8 cellular contexts compared by ENCODE assay signal in the genomic region with DNA sequence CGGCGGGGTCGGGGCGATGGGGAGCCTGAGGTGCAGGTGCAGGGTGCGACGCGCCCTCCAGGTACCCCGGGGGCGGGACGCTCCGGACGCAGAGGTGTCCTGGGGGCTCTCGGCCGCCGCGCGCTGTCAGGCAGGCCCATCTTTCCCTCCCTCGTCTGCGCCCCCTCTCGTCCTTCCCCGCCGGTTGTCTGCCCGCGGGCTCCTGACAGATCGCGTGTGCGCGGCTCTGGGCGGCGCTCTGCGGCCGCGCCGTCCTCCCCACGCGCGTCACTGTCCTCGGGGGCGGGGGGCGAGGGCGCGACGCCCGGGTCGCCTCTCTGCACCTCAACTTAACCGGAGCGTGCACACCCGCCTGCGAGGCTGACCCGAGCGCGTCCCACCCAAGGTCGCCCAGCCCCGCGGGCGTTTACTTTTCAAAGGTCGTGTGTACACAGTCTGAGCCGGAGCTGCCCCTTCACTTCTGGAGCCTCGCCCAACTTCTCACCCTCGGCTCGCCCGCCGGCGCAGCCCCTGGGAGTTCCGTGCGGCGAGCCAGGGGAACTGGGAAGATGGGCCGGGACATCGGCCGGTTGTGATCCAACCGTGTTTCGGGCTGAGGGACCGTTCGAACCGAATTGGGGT.
DNase-seq lines count a peak whose midpoint lies in the region; ATAC-seq and TF ChIP-seq lines count a peak whose summit lies in the region.

No MANE protein-coding gene starts in this region.

- peak overlapping the region; percentile 95 for H3K4me2 ChIP-seq in BLaER1

- H3K4me3 ChIP-seq in BLaER1 (peak overlapping the region; percentile 96), stomach smooth muscle (ENCODE audit: low read length in 2 of 2) (peak overlapping the region; percentile 91 to 96)

- ATAC-seq in GM18868 (IDR thresholded peaks at IDR 0.05; ENCODE audit: unreplicated experiment) = peak; percentile 31
- peak; percentile 31 for ATAC-seq in HG03139 (IDR thresholded peaks at IDR 0.05; ENCODE audit: unreplicated experiment)

- peaks cover 50% of the 10 kb centered on the region for H4K20me1 ChIP-seq in BLaER1

- TF ChIP-seq CTCF in nephron (IDR thresholded peaks at IDR 0.05; ENCODE audit: unreplicated experiment in 3 of 3) = peak; percentile 14 to 40 (median 27)

- H3K9ac ChIP-seq in BLaER1 (peak overlapping the region; percentile 93), stomach smooth muscle (ENCODE audit: low read length in 2 of 2) (peak overlapping the region; percentile 90 to 94)

- H3K36me3 ChIP-seq in BLaER1 (peaks cover 7% of the 10 kb centered on the region; the same call in 1 of the 2 replicates), stomach smooth muscle (ENCODE audit: control insufficient read depth in 2 of 2, insufficient read depth in 2 of 2, low read length in 2 of 2) (no peaks in the 10 kb centered on the region)

- no peaks in the 10 kb centered on the region for H3K9me3 ChIP-seq in BLaER1
- no peaks in the 10 kb centered on the region for H3K9me3 ChIP-seq in stomach smooth muscle (ENCODE audit: control insufficient read depth in 2 of 2, low read length in 2 of 2)

- DNase-seq in NOMO-1 (lab: John Stamatoyannopoulos, UW; ENCODE audit: unreplicated experiment in 2 of 2) = peak; percentile 43 to 45
- DNase-seq in activated T-helper 1 cell treated with Interleukin-2 at 50 U/mL for 16 hours (ENCODE audit: low read depth) = peak; percentile 45
- peak; percentile 20 for DNase-seq in fibroblast of gingiva (ENCODE audit: low read depth)

- H3K4me1 ChIP-seq in BLaER1 (peaks cover 51% of the 10 kb centered on the region), stomach smooth muscle (ENCODE audit: control insufficient read depth, insufficient read depth, low read length) (peaks cover 41% of the 10 kb centered on the region)

- H3K27ac ChIP-seq in BLaER1 = peak overlapping the region; percentile 96
- peak overlapping the region; percentile 99 for H3K27ac ChIP-seq in stomach smooth muscle (ENCODE audit: low read length)

- H3K9me3 Mint-ChIP-seq in nephron = no peaks in the 10 kb centered on the region

- H3K4me1 Mint-ChIP-seq in nephron = peaks cover 12% of the 10 kb centered on the region

- H3K4me3 Mint-ChIP-seq in nephron = peak overlapping the region; percentile 84 to 92 (median 88)

- peak overlapping the region in 1 of 3 experiments; percentile 81 for H3K27ac Mint-ChIP-seq in nephron

- H3K27me3 Mint-ChIP-seq in nephron (ENCODE audit: low read depth) = peaks cover 4% of the 10 kb centered on the region

- H3K27me3 ChIP-seq in BLaER1 (no peaks in the 10 kb centered on the region), stomach smooth muscle (ENCODE audit: control insufficient read depth in 1 of 2, insufficient read depth in 2 of 2, low read length in 2 of 2) (no peaks in the 10 kb centered on the region)

- H3K36me3 Mint-ChIP-seq in nephron (ENCODE audit: low read depth) = no peaks in the 10 kb centered on the region

Comparison
In these comparisons a context has a peak if more than half of its experiments do, and no peak if none do; other contexts are left out.
1. Peak in every context shown above with its lines: DNase-seq, ATAC-seq, H3K4me3 ChIP-seq and H3K27ac ChIP-seq.